8 cellular contexts compared by ENCODE assay signal in the genomic region with DNA sequence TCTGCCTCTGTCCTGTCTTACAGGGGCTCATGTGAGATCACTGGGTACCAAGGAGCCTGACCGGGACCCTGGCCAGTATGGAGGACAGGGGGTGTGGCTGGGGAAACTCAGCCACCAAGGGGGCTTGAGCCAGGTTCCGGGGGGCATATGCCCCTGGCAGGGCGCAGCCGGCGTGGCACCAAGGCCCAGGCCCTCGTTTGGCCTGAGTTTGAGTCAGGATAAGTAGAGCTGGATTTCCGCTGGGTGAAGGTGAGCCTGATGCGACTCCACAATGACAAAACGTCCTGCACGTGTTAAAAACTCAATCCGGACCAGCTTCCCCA. TPM values are rescaled to one million over a fixed set of nuclear protein-coding genes. Genes with fewer than 3 reads are reported as not detected.
DNase-seq lines count a peak whose midpoint lies in the region; ATAC-seq, FAIRE-seq and TF ChIP-seq lines count a peak whose summit lies in the region.

No MANE protein-coding gene starts in this region.

- H2AFZ ChIP-seq in endothelial cell of umbilical vein (ENCODE audit: low read depth, low read length), result peak overlapping the region; percentile 62

- no peaks in the 10 kb centered on the region for H3K9me3 ChIP-seq in MG63
- no peaks in the 10 kb centered on the region for H3K9me3 ChIP-seq in endothelial cell of umbilical vein (replicated peaks; ENCODE audit: control insufficient read depth, insufficient read depth, low read length)

- peak overlapping the region; percentile 87 for H3K4me3 Mint-ChIP-seq in activated T-cell treated with anti-CD3 and anti-CD28 coated beads, Interleukin-2, amount 50 U/mL, for 24 hours

- POLR2A ChIA-PET in endothelial cell of umbilical vein (lab: Charles Lee), result interaction anchor here (0.9 to 1.6 kb wide), 3 partner anchors 14 to 109 kb away, joined by 3 to 4 read pairs (median 3); a partner anchor contains a TSS

- H3K79me2 ChIP-seq in endothelial cell of umbilical vein (ENCODE audit: control insufficient read depth, insufficient read depth, low read length), result peaks cover 9% of the 10 kb centered on the region

- H3K27me3 Mint-ChIP-seq in activated T-cell treated with anti-CD3 and anti-CD28 coated beads, Interleukin-2, amount 50 U/mL, for 24 hours, result no peaks in the 10 kb centered on the region

- DNase-seq in activated T-cell treated with anti-CD3 and anti-CD28 coated beads, Interleukin-2, amount 50 U/mL, for 24 hours, result no peak
- no peak for DNase-seq in activated T-cell treated with anti-CD3 and anti-CD28 coated beads, Interleukin-2, amount 50 U/mL, for 48 hours
- no peak for DNase-seq in MG63
- DNase-seq in endothelial cell of umbilical vein (ENCODE audit: low read depth, low spot score), result no peak
- no peak for DNase-seq in retinal pigment epithelial cell (ENCODE audit: low read depth)
- no peak for DNase-seq in germinal center (ENCODE audit: low spot score)
- DNase-seq in GM10266 (ENCODE audit: extremely low spot score), result no peak

- dilution Hi-C loops in endothelial cell of umbilical vein (cut with MboI; ENCODE audit: extremely low pct_ligation_motif_present, low sequenced_read_pairs), result no loop called here

- TSS peak; percentile 25 for BruUV-seq in endothelial cell of umbilical vein (replicated peaks; lab: Mats Ljungman, UMichigan)

- CTCF ChIA-PET in endothelial cell of umbilical vein (lab: Charles Lee), result interaction anchor here (1.2 to 2.4 kb wide), 10 partner anchors 11 to 917 kb away, joined by 3 to 20 read pairs (median 6); a partner anchor contains a TSS

- intact Hi-C loops in endothelial cell of umbilical vein (cut with micrococcal nuclease), result loop anchor here (1.0 to 2.0 kb wide), 6 partner anchors 16 to 258 kb away; a partner anchor contains a TSS

- H3K36me3 Mint-ChIP-seq in activated T-cell treated with anti-CD3 and anti-CD28 coated beads, Interleukin-2, amount 50 U/mL, for 24 hours (ENCODE audit: low read depth), result peaks cover 5% of the 10 kb centered on the region

- H3K27ac ChIP-seq in endothelial cell of umbilical vein (ENCODE audit: insufficient read depth, low read depth, low read length), result peak overlapping the region; percentile 0

- no peaks in the 10 kb centered on the region for H4K20me1 ChIP-seq in endothelial cell of umbilical vein (replicated peaks; ENCODE audit: control insufficient read depth, extremely low read depth, insufficient read depth, low read length)

- FAIRE-seq in endothelial cell of umbilical vein (lab: Jason Lieb, UNC), result no peak

- TF ChIP-seq POLR2A in endothelial cell of umbilical vein (IDR thresholded peaks at IDR 0.05; ENCODE audit: low read depth, low read length), result no peak

- H3K4me1 ChIP-seq in endothelial cell of umbilical vein (ENCODE audit: control insufficient read depth, extremely low read depth, insufficient read depth, low read length), result peaks cover 12% of the 10 kb centered on the region

- H3K4me1 Mint-ChIP-seq in activated T-cell treated with anti-CD3 and anti-CD28 coated beads, Interleukin-2, amount 50 U/mL, for 24 hours (ENCODE audit: low read depth), result peaks cover 51% of the 10 kb centered on the region

- H3K4me2 ChIP-seq in endothelial cell of umbilical vein (ENCODE audit: insufficient read depth, low read length), result peak overlapping the region; percentile 28

- TF ChIP-seq CTCF in endothelial cell of umbilical vein (IDR thresholded peaks at IDR 0.05; ENCODE audit: extremely low read depth in 1 of 2, insufficient read depth in 1 of 2, low read depth in 1 of 2, low read length in 2 of 2), result no peak
- TF ChIP-seq CTCF in retinal pigment epithelial cell (conservative IDR thresholded peaks at IDR 0.05; ENCODE audit: low read depth, low read length), result no peak
- TF ChIP-seq CTCF in GM10266 (IDR thresholded peaks at IDR 0.05; ENCODE audit: control insufficient read depth, insufficient read depth, low read depth, missing control alignments), result no peak

- H3K9ac ChIP-seq in endothelial cell of umbilical vein (replicated peaks; ENCODE audit: extremely low read depth, insufficient read depth, low read length), result peak overlapping the region; percentile 36

- H3K27me3 ChIP-seq in MG63 (no peaks in the 10 kb centered on the region), endothelial cell of umbilical vein (ENCODE audit: control insufficient read depth in 2 of 2, insufficient read depth in 2 of 2, low read length in 2 of 2) (no peaks in the 10 kb centered on the region)

- no peak for ATAC-seq in HG03565 (IDR thresholded peaks at IDR 0.05; ENCODE audit: unreplicated experiment)

- H3K4me3 ChIP-seq in MG63, result peak overlapping the region; percentile 69
- peak overlapping the region in 2 of 3 experiments; percentile 7 to 31 for H3K4me3 ChIP-seq in endothelial cell of umbilical vein (replicated peaks in 1 of 3; ENCODE audit: insufficient read depth in 1 of 3, low read depth in 1 of 3, low read length in 3 of 3)
- peak overlapping the region; percentile 49 for H3K4me3 ChIP-seq in retinal pigment epithelial cell (ENCODE audit: low read length)

- H3K9me1 ChIP-seq in endothelial cell of umbilical vein (replicated peaks; ENCODE audit: control insufficient read depth, extremely low read depth, insufficient read depth, low read length), result no peaks in the 10 kb centered on the region

- H3K36me3 ChIP-seq in MG63, result no peaks in the 10 kb centered on the region
- H3K36me3 ChIP-seq in endothelial cell of umbilical vein (ENCODE audit: control insufficient read depth in 2 of 2, extremely low read depth in 1 of 2, insufficient read depth in 2 of 2, low read length in 2 of 2), result no peaks in the 10 kb centered on the region

- H3K9me3 Mint-ChIP-seq in activated T-cell treated with anti-CD3 and anti-CD28 coated beads, Interleukin-2, amount 50 U/mL, for 24 hours, result no peaks in the 10 kb centered on the region

- peak overlapping the region; percentile 94 for H3K27ac Mint-ChIP-seq in activated T-cell treated with anti-CD3 and anti-CD28 coated beads, Interleukin-2, amount 50 U/mL, for 24 hours

TF ChIP-seq in endothelial cell of umbilical vein, 7 proteins besides CTCF, POLR2A, EP300 and RAD21:
- TF ChIP-seq EZH2 (IDR thresholded peaks at IDR 0.05; ENCODE audit: borderline replicate concordance, low read depth, low read length, severe bottlenecking) (no peak), JUN (IDR thresholded peaks at IDR 0.05; ENCODE audit: borderline replicate concordance, insufficient read depth, insufficient read length, low read depth) (no peak)

RNA-seq across cellular contexts. Expression of a gene that starts 0.6 kb away (rescaled TPM):
- total RNA-seq in MG63 (2014; rRNA removed; shearing (Covaris generic); ENCODE audit: low replicate concordance), result 117 and 120 TPM in 2 replicates
- 55.9 and 57.0 TPM in 2 replicates for total RNA-seq in endothelial cell of umbilical vein
- 64.1 and 73.3 TPM in 2 replicates for polyA plus RNA-seq in endothelial cell of umbilical vein
- polyA plus RNA-seq in endothelial cell of umbilical vein (2011; cell fraction: cytosol; rRNA removed), result 45.0 and 54.0 TPM in 2 replicates
- 85.7 and 95.0 TPM in 2 replicates for polyA plus RNA-seq in endothelial cell of umbilical vein (2011; cell fraction: nucleus; rRNA removed)
- 54.6 and 56.8 TPM in 2 replicates for polyA plus RNA-seq in endothelial cell of umbilical vein (2012)
- polyA minus RNA-seq in endothelial cell of umbilical vein, result 91.1 and 94.5 TPM in 2 replicates
- polyA minus RNA-seq in endothelial cell of umbilical vein (2011; cell fraction: cytosol; rRNA and poly(A)+ RNA removed), result 12.0 TPM
- 30.8 and 33.2 TPM in 2 replicates for polyA minus RNA-seq in endothelial cell of umbilical vein (2011; cell fraction: nucleus; rRNA and poly(A)+ RNA removed)

RNA-seq across cellular contexts. Expression of a gene that starts 16.2 kb away (rescaled TPM):
- not detected in 2 replicates for total RNA-seq in MG63 (2014; rRNA removed; shearing (Covaris generic); ENCODE audit: low replicate concordance)
- not detected in 2 replicates for total RNA-seq in endothelial cell of umbilical vein
- not detected in 2 replicates for polyA plus RNA-seq in endothelial cell of umbilical vein
- not detected in 2 replicates for polyA plus RNA-seq in endothelial cell of umbilical vein (2011; cell fraction: cytosol; rRNA removed)
- polyA plus RNA-seq in endothelial cell of umbilical vein (2011; cell fraction: nucleus; rRNA removed), result not detected in 2 replicates
- not detected in 2 replicates for polyA plus RNA-seq in endothelial cell of umbilical vein (2012)
- not detected in 2 replicates for polyA minus RNA-seq in endothelial cell of umbilical vein
- polyA minus RNA-seq in endothelial cell of umbilical vein (2011; cell fraction: cytosol; rRNA and poly(A)+ RNA removed), result not detected
- polyA minus RNA-seq in endothelial cell of umbilical vein (2011; cell fraction: nucleus; rRNA and poly(A)+ RNA removed), result not detected in 2 replicates

RNA-seq across cellular contexts. Expression of a gene that starts 16.3 kb away (rescaled TPM):
- not detected in 2 replicates for total RNA-seq in MG63 (2014; rRNA removed; shearing (Covaris generic); ENCODE audit: low replicate concordance)
- total RNA-seq in endothelial cell of umbilical vein, result not detected in 2 replicates
- polyA plus RNA-seq in endothelial cell of umbilical vein, result 0.08 TPM in 1 of 2 replicates, not detected in the other
- 0.07 TPM in 1 of 2 replicates, not detected in the other for polyA plus RNA-seq in endothelial cell of umbilical vein (2011; cell fraction: cytosol; rRNA removed)
- 0.12 TPM in 1 of 2 replicates, not detected in the other for polyA plus RNA-seq in endothelial cell of umbilical vein (2011; cell fraction: nucleus; rRNA removed)
- not detected in 2 replicates for polyA plus RNA-seq in endothelial cell of umbilical vein (2012)
- not detected in 2 replicates for polyA minus RNA-seq in endothelial cell of umbilical vein
- polyA minus RNA-seq in endothelial cell of umbilical vein (2011; cell fraction: cytosol; rRNA and poly(A)+ RNA removed), result not detected
- not detected in 2 replicates for polyA minus RNA-seq in endothelial cell of umbilical vein (2011; cell fraction: nucleus; rRNA and poly(A)+ RNA removed)

RNA-seq across cellular contexts. Expression of a gene that starts 36.7 kb away (rescaled TPM):
- total RNA-seq in MG63 (2014; rRNA removed; shearing (Covaris generic); ENCODE audit: low replicate concordance), result 21.0 and 32.2 TPM in 2 replicates
- 9.3 and 10.4 TPM in 2 replicates for total RNA-seq in endothelial cell of umbilical vein
- polyA plus RNA-seq in endothelial cell of umbilical vein, result 2.4 and 2.6 TPM in 2 replicates
- 3.2 and 4.2 TPM in 2 replicates for polyA plus RNA-seq in endothelial cell of umbilical vein (2011; cell fraction: cytosol; rRNA removed)
- polyA plus RNA-seq in endothelial cell of umbilical vein (2011; cell fraction: nucleus; rRNA removed), result 2.6 and 3.1 TPM in 2 replicates
- polyA plus RNA-seq in endothelial cell of umbilical vein (2012), result 6.2 TPM in 2 replicates
- 2.7 and 3.4 TPM in 2 replicates for polyA minus RNA-seq in endothelial cell of umbilical vein
- polyA minus RNA-seq in endothelial cell of umbilical vein (2011; cell fraction: cytosol; rRNA and poly(A)+ RNA removed), result 4.4 TPM
- polyA minus RNA-seq in endothelial cell of umbilical vein (2011; cell fraction: nucleus; rRNA and poly(A)+ RNA removed), result 1.8 and 2.9 TPM in 2 replicates

Comparison
In these comparisons a context has a peak if more than half of its experiments do, and no peak if none do; other contexts are left out.
1. H3K4me3 ChIP-seq: peak in every context shown above with its lines; median percentile 69 in MG63; 49 in retinal pigment epithelial cell; 19 in endothelial cell of umbilical vein.